ENCODE assay signal across 17 cellular contexts in the genomic region with DNA sequence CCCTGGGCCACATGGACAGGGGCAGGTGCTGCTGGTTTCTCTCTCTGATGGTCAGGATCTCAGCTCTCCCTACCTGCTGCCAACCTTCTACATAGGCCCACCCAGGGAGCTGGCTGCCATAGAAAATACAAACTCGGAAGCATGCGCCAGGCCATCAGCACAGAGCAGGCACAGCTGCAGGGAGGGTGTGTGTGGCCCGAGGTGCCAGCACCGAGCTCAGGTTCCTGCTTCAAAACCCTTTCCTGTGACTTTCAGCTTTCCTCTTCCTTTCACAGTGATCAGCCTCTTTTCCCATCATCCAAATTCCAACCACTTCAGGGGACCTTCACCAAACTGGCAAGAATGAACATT.
DNase-seq lines count a peak whose midpoint lies in the region; ATAC-seq and TF ChIP-seq lines count a peak whose summit lies in the region.
"Had no signal": no experiment of that assay in that cellular context is flagged by ENCODE, and none has a peak within 500 bp of the region (broad histone marks: within the 10 kb centered on the region; RNA-seq: fewer than 3 reads in every experiment).

No MANE protein-coding gene starts in this region.

- no peak for TF ChIP-seq CTCF in natural killer cell (IDR thresholded peaks at IDR 0.05)
- no peak for TF ChIP-seq CTCF in nephron progenitor cell (IDR thresholded peaks at IDR 0.05)

- no peaks in the 10 kb centered on the region for H3K27me3 Mint-ChIP-seq in natural killer cell treated with Interleukin-12 subunit alpha and Interleukin-12 subunit beta and Interleukin-15 and Interleukin-18, amount 100 ng/mL, for 72 hours
- peaks cover 0 to 2% of the 10 kb centered on the region in 2 donors for H3K27me3 Mint-ChIP-seq in natural killer cell (ENCODE audit: low read depth in 2 of 2)
- peaks cover 6% of the 10 kb centered on the region for H3K27me3 Mint-ChIP-seq in nephron progenitor cell (ENCODE audit: low read depth, poor library complexity)
- no peaks in the 10 kb centered on the region for H3K27me3 Mint-ChIP-seq in activated T-cell treated with anti-CD3 and anti-CD28 coated beads, Interleukin-2, amount 50 U/mL, for 72 hours (ENCODE audit: low read depth)

- H3K4me3 Mint-ChIP-seq in natural killer cell treated with Interleukin-12 subunit alpha and Interleukin-12 subunit beta and Interleukin-15 and Interleukin-18, amount 100 ng/mL, for 72 hours: no peak overlapping the region
- H3K4me3 Mint-ChIP-seq in natural killer cell (no peak overlapping the region), nephron progenitor cell (no peak overlapping the region)
- H3K4me3 Mint-ChIP-seq in activated T-cell treated with anti-CD3 and anti-CD28 coated beads, Interleukin-2, amount 50 U/mL, for 72 hours: no peak overlapping the region

- no peaks in the 10 kb centered on the region for H3K9me3 Mint-ChIP-seq in natural killer cell treated with Interleukin-12 subunit alpha and Interleukin-12 subunit beta and Interleukin-15 and Interleukin-18, amount 100 ng/mL, for 72 hours
- H3K9me3 Mint-ChIP-seq in natural killer cell: no peaks in the 10 kb centered on the region
- no peaks in the 10 kb centered on the region for H3K9me3 Mint-ChIP-seq in nephron progenitor cell
- no peaks in the 10 kb centered on the region for H3K9me3 Mint-ChIP-seq in activated T-cell treated with anti-CD3 and anti-CD28 coated beads, Interleukin-2, amount 50 U/mL, for 72 hours

- H3K36me3 Mint-ChIP-seq in natural killer cell treated with Interleukin-12 subunit alpha and Interleukin-12 subunit beta and Interleukin-15 and Interleukin-18, amount 100 ng/mL, for 72 hours: no peaks in the 10 kb centered on the region
- H3K36me3 Mint-ChIP-seq in natural killer cell: no peaks in the 10 kb centered on the region
- H3K36me3 Mint-ChIP-seq in nephron progenitor cell (ENCODE audit: low read depth): no peaks in the 10 kb centered on the region
- H3K36me3 Mint-ChIP-seq in activated T-cell treated with anti-CD3 and anti-CD28 coated beads, Interleukin-2, amount 50 U/mL, for 72 hours (ENCODE audit: insufficient read depth in 2 of 2): no peaks in the 10 kb centered on the region

- H3K4me1 Mint-ChIP-seq in natural killer cell treated with Interleukin-12 subunit alpha and Interleukin-12 subunit beta and Interleukin-15 and Interleukin-18, amount 100 ng/mL, for 72 hours (ENCODE audit: low read depth in 2 of 2): peaks cover 66 to 67% of the 10 kb centered on the region in 2 donors
- H3K4me1 Mint-ChIP-seq in natural killer cell: peaks cover 42 to 58% of the 10 kb centered on the region in 2 donors
- H3K4me1 Mint-ChIP-seq in nephron progenitor cell: peaks cover 65% of the 10 kb centered on the region
- peaks cover 63% of the 10 kb centered on the region for H3K4me1 Mint-ChIP-seq in activated T-cell treated with anti-CD3 and anti-CD28 coated beads, Interleukin-2, amount 50 U/mL, for 72 hours (ENCODE audit: low read depth)

- DNase-seq in NCI-H1417 (lab: John Stamatoyannopoulos, UW) (peak in 2 of 3 experiments; percentile 22 to 62), NCI-H1417 treated with DMSO at 0.1 percent for 48 hours (lab: John Stamatoyannopoulos, UW) (no peak), natural killer cell (no peak), nephron progenitor cell (no peak), UCSD-AML1 (lab: John Stamatoyannopoulos, UW; ENCODE audit: unreplicated experiment) (no peak)
- DNase-seq in natural killer cell treated with Interleukin-12 subunit alpha and Interleukin-12 subunit beta and Interleukin-15 and Interleukin-18, amount 100 ng/mL, for 72 hours (ENCODE audit: low spot score): no peak
- DNase-seq in activated T-cell treated with anti-CD3 and anti-CD28 coated beads, Interleukin-2, amount 50 U/mL, for 72 hours: no peak
- DNase-seq: 8988T; activated CD4-positive, alpha-beta T cell treated with anti-CD3 and anti-CD28 coated beads, Interleukin-2, amount 50 U/mL, for 48 hours; activated gamma-delta T cell treated with Interleukin-2 at 50 U/mL for 16 hours; amniotic stem cell; mucosa of descending colon; NCI-H2107; PC-3; stimulated activated CD4-positive, alpha-beta T cell treated with anti-CD3 and anti-CD28 coated beads, Interleukin-1b, Interleukin-23, amount 100 ng/mL, for 48 hours; T-helper 2 cell had no signal

- intact Hi-C loops in natural killer cell (cut with micrococcal nuclease): loop anchor here (10.0 kb wide), 2 partner anchors 94 to 124 kb away; no protein-coding TSS in a partner anchor

- H3K27ac Mint-ChIP-seq in natural killer cell treated with Interleukin-12 subunit alpha and Interleukin-12 subunit beta and Interleukin-15 and Interleukin-18, amount 100 ng/mL, for 72 hours: peak overlapping the region; percentile 96 to 100
- peak overlapping the region in 1 of 2 donors; percentile 8 for H3K27ac Mint-ChIP-seq in natural killer cell
- peak overlapping the region; percentile 78 for H3K27ac Mint-ChIP-seq in nephron progenitor cell
- H3K27ac Mint-ChIP-seq in activated T-cell treated with anti-CD3 and anti-CD28 coated beads, Interleukin-2, amount 50 U/mL, for 72 hours: no peak overlapping the region

- no peak for ATAC-seq in natural killer cell treated with Interleukin-12 subunit alpha and Interleukin-12 subunit beta and Interleukin-15 and Interleukin-18, amount 100 ng/mL, for 72 hours
- ATAC-seq in natural killer cell: no peak
- no peak for ATAC-seq in HG03196 (IDR thresholded peaks at IDR 0.05; ENCODE audit: unreplicated experiment)
- ATAC-seq in activated T-cell treated with anti-CD3 and anti-CD28 coated beads, Interleukin-2, amount 50 U/mL, for 72 hours (replicated peaks in 1 of 2): no peak
- ATAC-seq: mucosa of descending colon, PC-3 had no signal

Comparison
In these comparisons a context has a peak if more than half of its experiments do, and no peak if none do; other contexts are left out.
1. DNase-seq: peak in NCI-H1417 (2 of 3); none in NCI-H1417 treated with DMSO at 0.1 percent for 48 hours (single experiment), natural killer cell treated with Interleukin-12 subunit alpha and Interleukin-12 subunit beta and Interleukin-15 and Interleukin-18, amount 100 ng/mL, for 72 hours (single experiment), natural killer cell (single experiment), nephron progenitor cell (single experiment), UCSD-AML1 (single experiment) and activated T-cell treated with anti-CD3 and anti-CD28 coated beads, Interleukin-2, amount 50 U/mL, for 72 hours (0 of 2).